ENCODE assay signal across 1 cellular context in genomic region chr16:89330177-89330856, GRCh38.
TF ChIP-seq lines count a peak whose summit lies in the region.

No MANE protein-coding gene starts in this region.

TF ChIP-seq in HepG2, 621 proteins besides CTCF, POLR2A, EP300 and RAD21 (continued from another document and continues in another):
- TF ChIP-seq ZHX2 (IDR thresholded peaks at IDR 0.05; ENCODE audit: low read depth) = no peak; the same call in 1 of the 2 replicates
- TF ChIP-seq ZHX2 (CRISPR knock-in tag; IDR thresholded peaks at IDR 0.05; ENCODE audit: borderline replicate concordance) = no peak
- TF ChIP-seq SRSF4 (IDR thresholded peaks at IDR 0.05; ENCODE audit: low read depth, low read length, poor library complexity, severe bottlenecking) = no peak
- TF ChIP-seq RARG (CRISPR knock-in tag; IDR thresholded peaks at IDR 0.05; ENCODE audit: low read depth) = no peak
- TF ChIP-seq ZNF615 (CRISPR knock-in tag; IDR thresholded peaks at IDR 0.05; ENCODE audit: borderline replicate concordance) = no peak
- TF ChIP-seq SYNCRIP (IDR thresholded peaks at IDR 0.05; ENCODE audit: insufficient read depth, low read depth, low read length) = no peak
- TF ChIP-seq, protein P1, sequence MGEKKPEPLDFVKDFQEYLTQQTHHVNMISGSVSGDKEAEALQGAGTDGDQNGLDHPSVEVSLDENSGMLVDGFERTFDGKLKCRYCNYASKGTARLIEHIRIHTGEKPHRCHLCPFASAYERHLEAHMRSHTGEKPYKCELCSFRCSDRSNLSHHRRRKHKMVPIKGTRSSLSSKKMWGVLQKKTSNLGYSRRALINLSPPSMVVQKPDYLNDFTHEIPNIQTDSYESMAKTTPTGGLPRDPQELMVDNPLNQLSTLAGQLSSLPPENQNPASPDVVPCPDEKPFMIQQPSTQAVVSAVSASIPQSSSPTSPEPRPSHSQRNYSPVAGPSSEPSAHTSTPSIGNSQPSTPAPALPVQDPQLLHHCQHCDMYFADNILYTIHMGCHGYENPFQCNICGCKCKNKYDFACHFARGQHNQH (CRISPR knock-in tag; IDR thresholded peaks at IDR 0.05) = peak; percentile 68
- no peak; the same call in 1 of the 2 replicates for TF ChIP-seq ZZZ3 (CRISPR knock-in tag; IDR thresholded peaks at IDR 0.05; ENCODE audit: borderline replicate concordance)
- TF ChIP-seq HOMEZ (CRISPR knock-in tag; IDR thresholded peaks at IDR 0.05; ENCODE audit: low read depth) = peak; percentile 78; the same call in 1 of the 2 replicates
- peak; percentile 95 for TF ChIP-seq ERF (CRISPR knock-in tag; IDR thresholded peaks at IDR 0.05)
- no peak for TF ChIP-seq ZNF329 (CRISPR knock-in tag; IDR thresholded peaks at IDR 0.05; ENCODE audit: low read depth)
- TF ChIP-seq CREB3 (CRISPR knock-in tag; IDR thresholded peaks at IDR 0.05) = no peak
- no peak for TF ChIP-seq MLLT10 (CRISPR knock-in tag; IDR thresholded peaks at IDR 0.05)
- no peak for TF ChIP-seq ZNF30 (CRISPR knock-in tag; IDR thresholded peaks at IDR 0.05)
- TF ChIP-seq EHMT2 (IDR thresholded peaks at IDR 0.05; ENCODE audit: borderline replicate concordance, low read depth, low read length) = no peak
- TF ChIP-seq, protein P2, sequence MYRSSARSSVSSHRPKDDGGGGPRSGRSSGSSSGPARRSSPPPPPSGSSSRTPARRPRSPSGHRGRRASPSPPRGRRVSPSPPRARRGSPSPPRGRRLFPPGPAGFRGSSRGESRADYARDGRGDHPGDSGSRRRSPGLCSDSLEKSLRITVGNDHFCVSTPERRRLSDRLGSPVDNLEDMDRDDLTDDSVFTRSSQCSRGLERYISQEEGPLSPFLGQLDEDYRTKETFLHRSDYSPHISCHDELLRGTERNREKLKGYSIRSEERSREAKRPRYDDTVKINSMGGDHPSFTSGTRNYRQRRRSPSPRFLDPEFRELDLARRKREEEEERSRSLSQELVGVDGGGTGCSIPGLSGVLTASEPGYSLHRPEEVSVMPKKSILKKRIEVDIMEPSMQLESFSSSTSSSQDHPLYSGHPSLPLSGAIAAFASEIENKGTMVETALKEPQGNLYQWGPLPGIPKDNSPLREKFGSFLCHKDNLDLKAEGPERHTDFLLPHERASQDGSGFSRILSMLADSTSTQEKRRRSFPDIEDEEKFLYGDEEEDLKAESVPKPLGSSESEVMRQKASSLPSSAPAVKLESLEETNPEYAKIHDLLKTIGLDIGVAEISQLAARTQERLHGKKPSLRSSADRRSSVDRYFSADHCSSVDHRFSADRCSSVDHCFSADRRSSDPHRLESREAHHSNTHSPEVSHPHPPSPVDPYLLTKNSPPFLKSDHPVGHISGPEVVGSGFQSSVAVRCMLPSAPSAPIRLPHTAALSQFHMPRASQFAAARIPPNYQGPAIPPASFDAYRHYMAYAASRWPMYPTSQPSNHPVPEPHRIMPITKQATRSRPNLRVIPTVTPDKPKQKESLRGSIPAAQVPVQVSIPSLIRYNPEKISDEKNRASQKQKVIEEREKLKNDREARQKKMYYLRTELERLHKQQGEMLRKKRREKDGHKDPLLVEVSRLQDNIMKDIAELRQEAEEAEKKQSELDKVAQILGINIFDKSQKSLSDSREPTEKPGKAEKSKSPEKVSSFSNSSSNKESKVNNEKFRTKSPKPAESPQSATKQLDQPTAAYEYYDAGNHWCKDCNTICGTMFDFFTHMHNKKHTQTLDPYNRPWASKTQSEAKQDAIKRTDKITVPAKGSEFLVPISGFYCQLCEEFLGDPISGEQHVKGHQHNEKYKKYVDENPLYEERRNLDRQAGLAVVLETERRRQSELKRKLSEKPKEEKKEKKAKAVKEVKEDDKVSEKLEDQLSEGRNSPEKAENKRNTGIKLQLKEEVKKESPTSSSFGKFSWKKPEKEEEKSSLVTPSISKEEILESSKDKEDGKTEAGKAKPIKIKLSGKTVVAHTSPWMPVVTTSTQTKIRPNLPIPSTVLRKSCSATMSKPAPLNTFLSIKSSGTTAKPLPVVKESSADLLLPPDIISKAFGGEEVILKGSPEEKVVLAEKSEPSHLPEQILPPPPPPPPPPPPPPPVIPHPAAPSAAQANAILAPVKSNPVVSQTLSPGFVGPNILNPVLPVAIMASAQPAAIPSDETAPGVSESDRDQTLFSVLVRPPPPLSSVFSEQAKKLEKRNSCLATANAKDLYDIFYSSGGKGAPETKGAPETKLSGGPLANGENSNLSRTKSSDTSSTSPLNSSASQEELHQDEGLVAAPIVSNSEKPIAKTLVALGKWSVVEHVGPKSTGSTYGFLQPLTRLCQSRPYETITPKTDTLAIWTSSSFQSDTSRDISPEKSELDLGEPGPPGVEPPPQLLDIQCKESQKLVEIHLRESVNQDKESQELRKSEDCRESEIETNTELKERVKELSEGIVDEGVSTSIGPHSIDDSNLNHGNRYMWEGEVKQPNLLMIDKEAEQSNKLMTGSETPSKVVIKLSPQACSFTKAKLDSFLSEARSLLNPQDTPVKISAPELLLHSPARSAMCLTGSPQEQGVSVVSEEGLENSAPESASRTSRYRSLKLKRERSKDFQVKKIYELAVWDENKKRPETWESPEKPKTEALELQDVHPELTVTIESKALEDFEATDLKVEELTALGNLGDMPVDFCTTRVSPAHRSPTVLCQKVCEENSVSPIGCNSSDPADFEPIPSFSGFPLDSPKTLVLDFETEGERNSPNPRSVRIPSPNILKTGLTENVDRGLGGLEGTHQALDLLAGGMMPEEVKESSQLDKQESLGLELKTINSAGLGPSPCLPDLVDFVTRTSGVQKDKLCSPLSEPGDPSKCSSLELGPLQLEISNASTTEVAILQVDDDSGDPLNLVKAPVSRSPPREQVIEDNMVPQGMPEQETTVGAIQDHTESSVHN (CRISPR knock-in tag; IDR thresholded peaks at IDR 0.05) = no peak
- no peak; a peak in 1 of 4 replicates for TF ChIP-seq NR2F1 (CRISPR knock-in tag; IDR thresholded peaks at IDR 0.05)
- no peak for TF ChIP-seq NKX3-1 (CRISPR knock-in tag; IDR thresholded peaks at IDR 0.05)
- no peak for TF ChIP-seq SNAI1 (CRISPR knock-in tag; IDR thresholded peaks at IDR 0.05; ENCODE audit: borderline replicate concordance)
- no peak for TF ChIP-seq ATF1 (CRISPR knock-in tag; IDR thresholded peaks at IDR 0.05)
- no peak for TF ChIP-seq ZNF746 (CRISPR knock-in tag; IDR thresholded peaks at IDR 0.05)
- TF ChIP-seq CHD4 (IDR thresholded peaks at IDR 0.05; ENCODE audit: borderline replicate concordance, low read length) = no peak
- TF ChIP-seq, protein P3, sequence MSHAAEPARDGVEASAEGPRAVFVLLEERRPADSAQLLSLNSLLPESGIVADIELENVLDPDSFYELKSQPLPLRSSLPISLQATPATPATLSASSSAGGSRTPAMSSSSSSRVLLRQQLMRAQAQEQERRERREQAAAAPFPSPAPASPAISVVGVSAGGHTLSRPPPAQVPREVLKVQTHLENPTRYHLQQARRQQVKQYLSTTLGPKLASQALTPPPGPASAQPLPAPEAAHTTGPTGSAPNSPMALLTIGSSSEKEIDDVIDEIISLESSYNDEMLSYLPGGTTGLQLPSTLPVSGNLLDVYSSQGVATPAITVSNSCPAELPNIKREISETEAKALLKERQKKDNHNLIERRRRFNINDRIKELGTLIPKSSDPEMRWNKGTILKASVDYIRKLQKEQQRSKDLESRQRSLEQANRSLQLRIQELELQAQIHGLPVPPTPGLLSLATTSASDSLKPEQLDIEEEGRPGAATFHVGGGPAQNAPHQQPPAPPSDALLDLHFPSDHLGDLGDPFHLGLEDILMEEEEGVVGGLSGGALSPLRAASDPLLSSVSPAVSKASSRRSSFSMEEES (CRISPR knock-in tag; IDR thresholded peaks at IDR 0.05) = peak; percentile 96
- TF ChIP-seq TEAD3 (CRISPR knock-in tag; optimal IDR thresholded peaks at IDR 0.05; ENCODE audit: borderline replicate concordance) = peak; percentile 92
- no peak for TF ChIP-seq ATRX (CRISPR knock-in tag; IDR thresholded peaks at IDR 0.05; ENCODE audit: borderline replicate concordance)
- TF ChIP-seq, protein P4, sequence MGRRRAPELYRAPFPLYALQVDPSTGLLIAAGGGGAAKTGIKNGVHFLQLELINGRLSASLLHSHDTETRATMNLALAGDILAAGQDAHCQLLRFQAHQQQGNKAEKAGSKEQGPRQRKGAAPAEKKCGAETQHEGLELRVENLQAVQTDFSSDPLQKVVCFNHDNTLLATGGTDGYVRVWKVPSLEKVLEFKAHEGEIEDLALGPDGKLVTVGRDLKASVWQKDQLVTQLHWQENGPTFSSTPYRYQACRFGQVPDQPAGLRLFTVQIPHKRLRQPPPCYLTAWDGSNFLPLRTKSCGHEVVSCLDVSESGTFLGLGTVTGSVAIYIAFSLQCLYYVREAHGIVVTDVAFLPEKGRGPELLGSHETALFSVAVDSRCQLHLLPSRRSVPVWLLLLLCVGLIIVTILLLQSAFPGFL (CRISPR knock-in tag; IDR thresholded peaks at IDR 0.05) = no peak
- no peak for TF ChIP-seq LCORL (IDR thresholded peaks at IDR 0.05)
- peak; percentile 74 for TF ChIP-seq LCORL (CRISPR knock-in tag; IDR thresholded peaks at IDR 0.05)
- no peak for TF ChIP-seq GPBP1L1 (CRISPR knock-in tag; IDR thresholded peaks at IDR 0.05)
- TF ChIP-seq, protein P5, sequence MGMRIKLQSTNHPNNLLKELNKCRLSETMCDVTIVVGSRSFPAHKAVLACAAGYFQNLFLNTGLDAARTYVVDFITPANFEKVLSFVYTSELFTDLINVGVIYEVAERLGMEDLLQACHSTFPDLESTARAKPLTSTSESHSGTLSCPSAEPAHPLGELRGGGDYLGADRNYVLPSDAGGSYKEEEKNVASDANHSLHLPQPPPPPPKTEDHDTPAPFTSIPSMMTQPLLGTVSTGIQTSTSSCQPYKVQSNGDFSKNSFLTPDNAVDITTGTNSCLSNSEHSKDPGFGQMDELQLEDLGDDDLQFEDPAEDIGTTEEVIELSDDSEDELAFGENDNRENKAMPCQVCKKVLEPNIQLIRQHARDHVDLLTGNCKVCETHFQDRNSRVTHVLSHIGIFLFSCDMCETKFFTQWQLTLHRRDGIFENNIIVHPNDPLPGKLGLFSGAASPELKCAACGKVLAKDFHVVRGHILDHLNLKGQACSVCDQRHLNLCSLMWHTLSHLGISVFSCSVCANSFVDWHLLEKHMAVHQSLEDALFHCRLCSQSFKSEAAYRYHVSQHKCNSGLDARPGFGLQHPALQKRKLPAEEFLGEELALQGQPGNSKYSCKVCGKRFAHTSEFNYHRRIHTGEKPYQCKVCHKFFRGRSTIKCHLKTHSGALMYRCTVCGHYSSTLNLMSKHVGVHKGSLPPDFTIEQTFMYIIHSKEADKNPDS (CRISPR knock-in tag; IDR thresholded peaks at IDR 0.05) = no peak
- no peak for TF ChIP-seq ZNF121 (CRISPR knock-in tag; IDR thresholded peaks at IDR 0.05)
